Comparison of ENCODE assay signal across 13 cellular contexts in genomic region chr19:40921005-40921897, GRCh38. TPM values are rescaled to one million over a fixed set of nuclear protein-coding genes. Genes with fewer than 3 reads are reported as not detected.
DNase-seq lines count a peak whose midpoint lies in the region; ATAC-seq and TF ChIP-seq lines count a peak whose summit lies in the region.
"Had no signal": no experiment of that assay in that cellular context is flagged by ENCODE, and none has a peak within 500 bp of the region (broad histone marks: within the 10 kb centered on the region; RNA-seq: fewer than 3 reads in every experiment).

No MANE protein-coding gene starts in this region.

- no peak overlapping the region for H3K4me3 ChIP-seq in Panc1 (ENCODE audit: low read depth in 2 of 2, low read length in 2 of 2)
- H3K4me3 ChIP-seq in CD8-positive, alpha-beta T cell (ENCODE audit: low read depth, low read length), result no peak overlapping the region
- H3K4me3 ChIP-seq: dorsolateral prefrontal cortex had no signal

- H3K27ac ChIP-seq in Panc1 (ENCODE audit: low read length), result peak overlapping the region; percentile 89
- H3K27ac ChIP-seq in CD8-positive, alpha-beta T cell (ENCODE audit: low read depth, low read length), result no peak overlapping the region
- H3K27ac ChIP-seq: dorsolateral prefrontal cortex had no signal

- no peaks in the 10 kb centered on the region for H3K36me3 ChIP-seq in Panc1 (ENCODE audit: control insufficient read depth, insufficient read depth, low read length)
- H3K36me3 ChIP-seq in CD8-positive, alpha-beta T cell (ENCODE audit: insufficient read depth, low read length), result no peaks in the 10 kb centered on the region

- in situ Hi-C loops in Panc1 (cut with HindIII; ENCODE audit: low pct_unique_long_range_greater_than_20kb, low sequenced_read_pairs), result no loop called here

- H3K27me3 ChIP-seq in Panc1 (ENCODE audit: control insufficient read depth, insufficient read depth, low read length), result no peaks in the 10 kb centered on the region
- H3K27me3 ChIP-seq in CD8-positive, alpha-beta T cell (ENCODE audit: insufficient read depth, low read length), result no peaks in the 10 kb centered on the region
- H3K27me3 ChIP-seq: dorsolateral prefrontal cortex had no signal

- no peaks in the 10 kb centered on the region for H3K4me1 Mint-ChIP-seq in type B pancreatic cell (ENCODE audit: unreplicated experiment)
- H3K4me1 Mint-ChIP-seq in CD8-positive, alpha-beta T cell (ENCODE audit: low read depth), result no peaks in the 10 kb centered on the region
- H3K4me1 Mint-ChIP-seq in activated CD8-positive, alpha-beta T cell treated with anti-CD3 and anti-CD28 coated beads, Interleukin-2, amount 10 ng/mL, durations not matched to agents 7 days and 5 days (ENCODE audit: low read depth), result no peaks in the 10 kb centered on the region
- H3K4me1 Mint-ChIP-seq: activated CD4-positive, alpha-beta memory T cell treated with anti-CD3 and anti-CD28 coated beads, Interleukin-2, amount 10 ng/mL, durations not matched to agents 7 days and 5 days had no signal

- ATAC-seq in Panc1, result peak; percentile 94
- ATAC-seq in CD8-positive, alpha-beta T cell, result no peak
- no peak for ATAC-seq in activated CD8-positive, alpha-beta T cell treated with anti-CD3 and anti-CD28 coated beads, Interleukin-2, amount 10 ng/mL, durations not matched to agents 7 days and 5 days
- ATAC-seq: activated naive CD4-positive, alpha-beta T cell treated with anti-CD3 and anti-CD28 coated beads, Interleukin-2, amount 50 U/mL, for 72 hours had no signal

- DNase-seq in DMS153 (lab: John Stamatoyannopoulos, UW), result peak; percentile 47
- no peak for DNase-seq in DMS153 treated with DMSO at 0.1 percent for 48 hours (lab: John Stamatoyannopoulos, UW; ENCODE audit: unreplicated experiment)
- peak; percentile 87 for DNase-seq in Panc1 (ENCODE audit: low read depth, low spot score)
- DNase-seq in islet precursor cell, result peak; percentile 81
- DNase-seq in type B pancreatic cell (ENCODE audit: extremely low spot score, unreplicated experiment), result no peak
- DNase-seq in effector CD4-positive, alpha-beta T cell, result no peak
- DNase-seq in CD8-positive, alpha-beta T cell, result no peak
- DNase-seq in activated CD8-positive, alpha-beta T cell treated with anti-CD3 and anti-CD28 coated beads, Interleukin-2, amount 10 ng/mL, durations not matched to agents 7 days and 5 days, result no peak
- DNase-seq: activated CD4-positive, alpha-beta memory T cell treated with anti-CD3 and anti-CD28 coated beads, Interleukin-2, amount 10 ng/mL, durations not matched to agents 7 days and 5 days; dorsolateral prefrontal cortex; GF-D8; NCI-H526 treated with DMSO at 0.1 percent for 48 hours had no signal

- H3K27me3 Mint-ChIP-seq in type B pancreatic cell, result peaks cover 9% of the 10 kb centered on the region
- peaks cover 13% of the 10 kb centered on the region for H3K27me3 Mint-ChIP-seq in CD8-positive, alpha-beta T cell (ENCODE audit: low read depth)
- peaks cover 1% of the 10 kb centered on the region for H3K27me3 Mint-ChIP-seq in activated CD8-positive, alpha-beta T cell treated with anti-CD3 and anti-CD28 coated beads, Interleukin-2, amount 10 ng/mL, durations not matched to agents 7 days and 5 days (ENCODE audit: low read depth)

- BruUV-seq in Panc1 (replicated peaks; lab: Mats Ljungman, UMichigan), result no TSS peak

- CTCF ChIA-PET in Panc1 (lab: Charles Lee), result interaction anchor here (0.6 kb wide), 2 partner anchors 262 to 277 kb away, joined by 3 to 5 read pairs; no protein-coding TSS in a partner anchor
- CTCF ChIA-PET in CD8-positive, alpha-beta T cell (lab: Charles Lee), result no interaction called here
- CTCF ChIA-PET in activated CD8-positive, alpha-beta T cell treated with anti-CD3 and anti-CD28 coated beads, Interleukin-2, amount 10 ng/mL, durations not matched to agents 7 days and 5 days (lab: Charles Lee), result no interaction called here

- H3K4me1 ChIP-seq in Panc1 (ENCODE audit: control insufficient read depth, insufficient read depth, low read length), result peaks cover 10% of the 10 kb centered on the region
- H3K4me1 ChIP-seq in CD8-positive, alpha-beta T cell (ENCODE audit: insufficient read depth, low read length), result no peaks in the 10 kb centered on the region

- H3K36me3 Mint-ChIP-seq in type B pancreatic cell, result no peaks in the 10 kb centered on the region
- H3K36me3 Mint-ChIP-seq in CD8-positive, alpha-beta T cell, result no peaks in the 10 kb centered on the region
- peaks cover 2% of the 10 kb centered on the region for H3K36me3 Mint-ChIP-seq in activated CD8-positive, alpha-beta T cell treated with anti-CD3 and anti-CD28 coated beads, Interleukin-2, amount 10 ng/mL, durations not matched to agents 7 days and 5 days (ENCODE audit: low read depth)

- TF ChIP-seq CTCF in Panc1 (IDR thresholded peaks at IDR 0.05), result no peak
- TF ChIP-seq CTCF in type B pancreatic cell (conservative IDR thresholded peaks at IDR 0.05), result no peak
- no peak for TF ChIP-seq CTCF in CD8-positive, alpha-beta T cell (IDR thresholded peaks at IDR 0.05)

- peaks cover 9% of the 10 kb centered on the region; the same call in 1 of the 2 replicates for H3K9me3 ChIP-seq in Panc1 (ENCODE audit: control insufficient read depth, insufficient read depth, low read depth, low read length)
- no peaks in the 10 kb centered on the region for H3K9me3 ChIP-seq in CD8-positive, alpha-beta T cell (ENCODE audit: low read length)

- intact Hi-C loops in Panc1 (cut with micrococcal nuclease; ENCODE audit: unreplicated experiment), result no loop called here
- intact Hi-C loops in CD8-positive, alpha-beta T cell (cut with DNase I, micrococcal nuclease), result no loop called here

- H3K9me3 Mint-ChIP-seq in type B pancreatic cell, result no peaks in the 10 kb centered on the region
- peaks cover 19% of the 10 kb centered on the region for H3K9me3 Mint-ChIP-seq in CD8-positive, alpha-beta T cell
- peaks cover 10% of the 10 kb centered on the region for H3K9me3 Mint-ChIP-seq in activated CD8-positive, alpha-beta T cell treated with anti-CD3 and anti-CD28 coated beads, Interleukin-2, amount 10 ng/mL, durations not matched to agents 7 days and 5 days (ENCODE audit: insufficient read depth)

- POLR2A ChIA-PET in Panc1 (lab: Charles Lee), result no interaction called here
- POLR2A ChIA-PET in CD8-positive, alpha-beta T cell (lab: Charles Lee), result no interaction called here
- POLR2A ChIA-PET in activated CD8-positive, alpha-beta T cell treated with anti-CD3 and anti-CD28 coated beads, Interleukin-2, amount 10 ng/mL, durations not matched to agents 7 days and 5 days (lab: Charles Lee), result no interaction called here

- H3K4me3 Mint-ChIP-seq in type B pancreatic cell, result no peak overlapping the region
- H3K4me3 Mint-ChIP-seq in CD8-positive, alpha-beta T cell, result no peak overlapping the region
- no peak overlapping the region for H3K4me3 Mint-ChIP-seq in activated CD8-positive, alpha-beta T cell treated with anti-CD3 and anti-CD28 coated beads, Interleukin-2, amount 10 ng/mL, durations not matched to agents 7 days and 5 days
- H3K4me3 Mint-ChIP-seq: activated CD4-positive, alpha-beta memory T cell treated with anti-CD3 and anti-CD28 coated beads, Interleukin-2, amount 10 ng/mL, durations not matched to agents 7 days and 5 days had no signal

- H3K27ac Mint-ChIP-seq in type B pancreatic cell, result peak overlapping the region; percentile 78
- no peak overlapping the region for H3K27ac Mint-ChIP-seq in CD8-positive, alpha-beta T cell
- H3K27ac Mint-ChIP-seq in activated CD8-positive, alpha-beta T cell treated with anti-CD3 and anti-CD28 coated beads, Interleukin-2, amount 10 ng/mL, durations not matched to agents 7 days and 5 days, result no peak overlapping the region
- H3K27ac Mint-ChIP-seq: activated CD4-positive, alpha-beta memory T cell treated with anti-CD3 and anti-CD28 coated beads, Interleukin-2, amount 10 ng/mL, durations not matched to agents 7 days and 5 days had no signal

RNA-seq across cellular contexts. Expression of gene CYP2A7, which starts 39.2 kb away (rescaled TPM):
- total RNA-seq in Panc1 (2021; ENCODE audit: unreplicated experiment) (not detected), type B pancreatic cell (ENCODE audit: low replicate concordance) (not detected in 2 replicates)
- not detected for polyA plus RNA-seq in Panc1 (2012; ENCODE audit: insufficient read length)
- total RNA-seq in CD8-positive, alpha-beta T cell, result not detected
- not detected for total RNA-seq in activated CD8-positive, alpha-beta T cell treated with anti-CD3 and anti-CD28 coated beads, Interleukin-2, amount 10 ng/mL, durations not matched to agents 7 days and 5 days
- total RNA-seq: activated CD4-positive, alpha-beta memory T cell treated with anti-CD3 and anti-CD28 coated beads, Interleukin-2, amount 10 ng/mL, durations not matched to agents 7 days and 5 days; activated naive CD4-positive, alpha-beta T cell treated with anti-CD3 and anti-CD28 coated beads, Interleukin-2, amount 50 U/mL, for 72 hours had no signal

Comparison
In these comparisons a context has a peak if more than half of its experiments do, and no peak if none do; other contexts are left out.
1. DNase-seq: peak in DMS153 (single experiment), Panc1 (single experiment) and islet precursor cell (single experiment); none in DMS153 treated with DMSO at 0.1 percent for 48 hours (single experiment), type B pancreatic cell (single experiment), effector CD4-positive, alpha-beta T cell (single experiment), CD8-positive, alpha-beta T cell (0 of 7) and activated CD8-positive, alpha-beta T cell treated with anti-CD3 and anti-CD28 coated beads, Interleukin-2, amount 10 ng/mL, durations not matched to agents 7 days and 5 days (single experiment).